In the genomic region with DNA sequence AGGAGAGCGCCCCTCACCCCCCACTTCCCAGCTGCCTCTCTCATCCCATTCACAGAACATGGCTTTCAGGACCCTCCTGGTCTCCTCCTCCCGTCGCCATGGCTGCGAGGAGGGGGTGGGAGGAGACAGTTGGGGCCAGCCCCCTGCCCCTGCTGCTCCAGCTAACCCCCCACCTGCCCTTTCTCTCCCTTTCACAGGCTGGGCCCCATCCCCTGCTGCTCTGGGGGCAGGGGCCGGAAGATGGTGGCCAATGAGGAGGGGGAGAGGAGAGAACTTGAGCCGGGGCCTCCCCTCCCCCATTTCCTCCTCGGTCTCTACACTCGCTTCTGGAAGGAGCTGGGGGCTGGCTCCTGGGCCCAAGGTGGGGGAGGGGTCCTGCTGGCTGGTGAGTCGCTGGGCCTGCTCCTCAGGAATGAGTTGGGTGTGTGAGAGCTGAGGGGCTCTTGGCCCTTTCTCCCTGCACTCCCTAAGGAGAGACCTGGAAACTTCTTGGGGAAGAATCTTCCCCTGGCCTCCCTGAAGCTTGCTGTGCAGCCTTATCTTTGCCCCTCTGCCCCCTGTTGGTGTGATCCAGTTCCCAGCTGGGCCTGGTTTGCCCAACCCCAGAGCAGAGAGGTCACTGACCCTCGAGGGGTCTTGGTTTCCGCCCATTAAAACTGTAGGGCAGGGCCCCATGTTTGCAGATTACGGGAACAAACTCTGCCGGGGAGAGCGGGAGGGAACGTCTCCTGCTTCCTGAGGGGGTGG, we compare ENCODE assay signal across 9 cellular contexts. TPM values are rescaled to one million over a fixed set of nuclear protein-coding genes. Genes with fewer than 3 reads are reported as not detected.
DNase-seq lines count a peak whose midpoint lies in the region; ATAC-seq and TF ChIP-seq lines count a peak whose summit lies in the region.
"Had no signal": no experiment of that assay in that cellular context is flagged by ENCODE, and none has a peak within 500 bp of the region (broad histone marks: within the 10 kb centered on the region; RNA-seq: fewer than 3 reads in every experiment).

No MANE protein-coding gene starts in this region.

- H3K4me1 ChIP-seq in ES-I3 (ENCODE audit: insufficient read depth, low read length), result peaks cover 24% of the 10 kb centered on the region
- H3K4me1 ChIP-seq in OCI-LY7 (ENCODE audit: insufficient read depth, low read length, poor library complexity, severe bottlenecking), result peaks cover 30% of the 10 kb centered on the region
- H3K4me1 ChIP-seq in neuronal stem cell (ENCODE audit: control insufficient read depth in 2 of 2, insufficient read depth in 1 of 2, low read depth in 1 of 2, low read length in 2 of 2), result peaks cover 22 to 36% of the 10 kb centered on the region in 2 donors

- intact Hi-C loops in OCI-LY7 (cut with micrococcal nuclease; ENCODE audit: unreplicated experiment), result loop anchor here (2.0 to 5.0 kb wide), 2 partner anchors 109 to 163 kb away; a partner anchor contains a TSS

- H3K4me1 Mint-ChIP-seq in endothelial cell (ENCODE audit: unreplicated experiment), result peaks cover 52% of the 10 kb centered on the region

- peak overlapping the region; percentile 100 for H3K4me3 Mint-ChIP-seq in endothelial cell (ENCODE audit: unreplicated experiment)

- H3K9me3 ChIP-seq in ES-I3 (ENCODE audit: control insufficient read depth, insufficient read depth, low read length) (no peaks in the 10 kb centered on the region), OCI-LY7 (ENCODE audit: low read length) (no peaks in the 10 kb centered on the region), neuronal stem cell (replicated peaks in 1 of 2; ENCODE audit: control insufficient read depth in 2 of 2, insufficient read depth in 1 of 2, low read depth in 1 of 2, low read length in 2 of 2) (no peaks in the 10 kb centered on the region)

- POLR2A ChIA-PET in OCI-LY7 (lab: Charles Lee), result interaction anchor here (2.1 to 2.6 kb wide), 3 partner anchors 12 to 182 kb away, joined by 5 to 8 read pairs (median 7); no protein-coding TSS in a partner anchor

- peak overlapping the region; percentile 3 for H2AK5ac ChIP-seq in neuronal stem cell (ENCODE audit: low read depth, low read length)

- H2BK5ac ChIP-seq in neuronal stem cell (ENCODE audit: low read length), result peak overlapping the region; percentile 95

- H4K91ac ChIP-seq in neuronal stem cell (ENCODE audit: low read depth, low read length, poor library complexity), result no peak overlapping the region

- H4K8ac ChIP-seq in neuronal stem cell (ENCODE audit: low read depth, low read length), result no peak overlapping the region

- H2BK12ac ChIP-seq in neuronal stem cell (ENCODE audit: low read length), result no peak overlapping the region

- H3K9ac ChIP-seq in ES-I3 (ENCODE audit: low read depth, low read length) (peak overlapping the region; percentile 78), neuronal stem cell (ENCODE audit: low read depth, low read length, poor library complexity) (peak overlapping the region; percentile 71)

- peak; percentile 25 for DNase-seq in OCI-LY7 (ENCODE audit: low spot score)
- DNase-seq in endothelial cell (ENCODE audit: low spot score), result peak; percentile 93
- peak; percentile 98 for DNase-seq in neuronal stem cell (ENCODE audit: low spot score)
- no peak for DNase-seq in activated CD4-positive, CD25-positive, alpha-beta regulatory T cell (lab: John Stamatoyannopoulos, UW)
- DNase-seq in NOMO-1 (lab: John Stamatoyannopoulos, UW; ENCODE audit: unreplicated experiment in 2 of 2), result no peak
- no peak for DNase-seq in amniotic stem cell (lab: John Stamatoyannopoulos, UW)

- peaks cover 12% of the 10 kb centered on the region for H3K36me3 ChIP-seq in ES-I3 (ENCODE audit: insufficient read depth, low read length)
- H3K36me3 ChIP-seq in OCI-LY7 (ENCODE audit: insufficient read depth, low read length), result no peaks in the 10 kb centered on the region
- peaks cover 16 to 45% of the 10 kb centered on the region in 2 donors for H3K36me3 ChIP-seq in neuronal stem cell (replicated peaks in 1 of 2; ENCODE audit: control insufficient read depth in 2 of 2, insufficient read depth in 2 of 2, low read length in 2 of 2)

- no peak overlapping the region for H3K14ac ChIP-seq in neuronal stem cell (ENCODE audit: low read length)

- CTCF ChIA-PET in OCI-LY7 (lab: Charles Lee; ENCODE audit: unreplicated experiment), result interaction anchor here (1.7 to 2.4 kb wide), 3 partner anchors 181 to 293 kb away, joined by 6 to 18 read pairs (median 8); no protein-coding TSS in a partner anchor

- H4K20me1 ChIP-seq in OCI-LY7 (ENCODE audit: insufficient read depth, low read length), result no peaks in the 10 kb centered on the region

- H3K9me2 ChIP-seq in OCI-LY7 (ENCODE audit: insufficient read depth, low read length), result no peaks in the 10 kb centered on the region

- H3K27me3 Mint-ChIP-seq in endothelial cell (ENCODE audit: unreplicated experiment), result peaks cover 27% of the 10 kb centered on the region

- no CpG with 5 or more reads among the region's 15 CpGs for WGBS in neuronal stem cell (ENCODE audit: extremely low coverage in 2 of 2, insufficient read length in 2 of 2, insufficient replicate concordance in 1 of 2), 2 donors

- H3K18ac ChIP-seq in neuronal stem cell (ENCODE audit: low read length), result peak overlapping the region; percentile 62

- H2AFZ ChIP-seq in OCI-LY7 (ENCODE audit: low read length), result peak overlapping the region; percentile 60
- no peak overlapping the region for H2AFZ ChIP-seq in neuronal stem cell (ENCODE audit: low read length)

- no peaks in the 10 kb centered on the region for H3K9me3 Mint-ChIP-seq in endothelial cell (ENCODE audit: unreplicated experiment)

- H3K79me2 ChIP-seq in OCI-LY7 (ENCODE audit: insufficient read depth, low read depth, low read length), result no peaks in the 10 kb centered on the region

- ATAC-seq in GM19455 (IDR thresholded peaks at IDR 0.05; ENCODE audit: unreplicated experiment), result no peak

- BruUV-seq in OCI-LY7 (replicated peaks; lab: Mats Ljungman, UMichigan), result no TSS peak

- peak overlapping the region; percentile 99 for H3K27ac Mint-ChIP-seq in endothelial cell (ENCODE audit: unreplicated experiment)

- H3K79me1 ChIP-seq in neuronal stem cell (ENCODE audit: low read depth, low read length), result peaks cover 2% of the 10 kb centered on the region

- TF ChIP-seq CTCF in OCI-LY7 (conservative IDR thresholded peaks at IDR 0.05; ENCODE audit: low read length) (no peak), endothelial cell (IDR thresholded peaks at IDR 0.05; ENCODE audit: unreplicated experiment) (peak; percentile 12)

- H3K27ac ChIP-seq in OCI-LY7 (ENCODE audit: low read depth, low read length, poor library complexity, severe bottlenecking) (no peak overlapping the region), neuronal stem cell (replicated peaks; ENCODE audit: low read length) (peak overlapping the region; percentile 99)

- no peak overlapping the region for H2BK15ac ChIP-seq in neuronal stem cell (ENCODE audit: low read length)

- H3K23ac ChIP-seq in neuronal stem cell (ENCODE audit: low read depth, low read length, poor library complexity), result no peak overlapping the region

- H3K36me3 Mint-ChIP-seq in endothelial cell (ENCODE audit: low read depth, unreplicated experiment), result peaks cover 14% of the 10 kb centered on the region

- no peak overlapping the region for H3K4ac ChIP-seq in neuronal stem cell (ENCODE audit: low read length)

- H3K4me3 ChIP-seq in OCI-LY7 (ENCODE audit: low read depth, low read length, poor library complexity, severe bottlenecking) (no peak overlapping the region), neuronal stem cell (ENCODE audit: low read length in 2 of 2) (peak overlapping the region; percentile 88 to 99)

- no peaks in the 10 kb centered on the region for H3K27me3 ChIP-seq in neuronal stem cell (ENCODE audit: control insufficient read depth in 3 of 3, insufficient read depth in 3 of 3, low read depth in 1 of 3, low read length in 3 of 3)

- H3K4me2 ChIP-seq in OCI-LY7 (ENCODE audit: low read length) (peak overlapping the region; percentile 41; the same call in 1 of the 2 replicates), neuronal stem cell (ENCODE audit: insufficient read depth, low read length, poor library complexity, severe bottlenecking) (peak overlapping the region; percentile 85)

- H2BK120ac ChIP-seq in neuronal stem cell (ENCODE audit: low read depth, low read length), result no peak overlapping the region

RNA-seq across cellular contexts. Expression of a gene that starts 10.2 kb away (rescaled TPM):
- 0.54 and 0.85 TPM in 2 replicates for total RNA-seq in OCI-LY7 (2014; rRNA removed; shearing (Covaris generic))
- total RNA-seq in OCI-LY7 (2022) (0.52 and 0.55 TPM in 2 replicates), endothelial cell (ENCODE audit: unreplicated experiment) (not detected)
- 0.13 TPM for polyA plus RNA-seq in neuronal stem cell (2013, experiment 1 of 2)
- polyA plus RNA-seq in neuronal stem cell (2013, experiment 2 of 2), result 0.04 TPM

RNA-seq across cellular contexts. Expression of a gene that starts 18.1 kb away (rescaled TPM):
- total RNA-seq in OCI-LY7 (2014; rRNA removed; shearing (Covaris generic)), result 18.3 and 18.5 TPM in 2 replicates
- total RNA-seq in OCI-LY7 (2022) (18.1 and 20.8 TPM in 2 replicates), endothelial cell (ENCODE audit: unreplicated experiment) (31.1 TPM)
- 8.7 TPM for polyA plus RNA-seq in neuronal stem cell (2013, experiment 1 of 2)
- polyA plus RNA-seq in neuronal stem cell (2013, experiment 2 of 2), result 8.7 TPM

RNA-seq across cellular contexts. Expression of a gene that starts 28.4 kb away (rescaled TPM):
- 23.4 and 27.5 TPM in 2 replicates for total RNA-seq in OCI-LY7 (2014; rRNA removed; shearing (Covaris generic))
- total RNA-seq in OCI-LY7 (2022), result 46.1 and 57.4 TPM in 2 replicates
- total RNA-seq in endothelial cell (ENCODE audit: unreplicated experiment), result 78.3 TPM
- polyA plus RNA-seq in neuronal stem cell (2013, experiment 1 of 2), result 20.9 TPM
- 21.0 TPM for polyA plus RNA-seq in neuronal stem cell (2013, experiment 2 of 2)

RNA-seq across cellular contexts. Expression of a gene that starts 42.0 kb away (rescaled TPM):
- not detected in 2 replicates for total RNA-seq in OCI-LY7 (2014; rRNA removed; shearing (Covaris generic))
- total RNA-seq in OCI-LY7 (2022), result not detected in 2 replicates
- 347 TPM for total RNA-seq in endothelial cell (ENCODE audit: unreplicated experiment)
- 78.6 TPM for polyA plus RNA-seq in neuronal stem cell (2013, experiment 1 of 2)
- polyA plus RNA-seq in neuronal stem cell (2013, experiment 2 of 2), result 79.6 TPM
- total RNA-seq: SK-MEL-5 had no signal

Comparison
In these comparisons a context has a peak if more than half of its experiments do, and no peak if none do; other contexts are left out.
1. DNase-seq: peak in OCI-LY7 (single experiment), endothelial cell (single experiment) and neuronal stem cell (single experiment); none in activated CD4-positive, CD25-positive, alpha-beta regulatory T cell (0 of 4), NOMO-1 (0 of 2) and amniotic stem cell (single experiment).